21 cellular contexts compared by ENCODE assay signal in the genomic region with DNA sequence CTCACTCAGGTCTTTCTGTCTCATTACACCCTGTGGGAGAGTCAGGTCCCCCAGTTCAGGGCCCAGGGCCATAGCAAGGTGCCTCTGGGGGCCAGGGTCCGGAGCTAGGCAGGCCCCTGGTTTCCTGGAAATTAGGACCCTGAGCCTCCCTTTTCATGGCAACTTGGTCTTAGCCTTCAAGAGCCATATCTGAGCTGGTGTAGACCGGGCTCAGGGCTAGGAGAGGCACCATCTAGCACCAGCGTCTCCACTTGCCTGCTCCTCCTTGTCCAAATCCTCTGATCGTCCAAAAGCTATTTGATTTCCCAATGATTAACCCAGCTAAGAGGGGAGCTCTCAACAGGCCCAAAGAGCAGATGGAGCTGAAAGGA. TPM values are rescaled to one million over a fixed set of nuclear protein-coding genes. Genes with fewer than 3 reads are reported as not detected.
DNase-seq lines count a peak whose midpoint lies in the region; ATAC-seq, FAIRE-seq and TF ChIP-seq lines count a peak whose summit lies in the region.
"Had no signal": no experiment of that assay in that cellular context is flagged by ENCODE, and none has a peak within 500 bp of the region (broad histone marks: within the 10 kb centered on the region; RNA-seq: fewer than 3 reads in every experiment).

No MANE protein-coding gene starts in this region.

- H3K9ac ChIP-seq in DND-41 (ENCODE audit: low read depth, low read length) (no peak overlapping the region), astrocyte (ENCODE audit: low read length) (no peak overlapping the region), HepG2 (ENCODE audit: insufficient read depth, low read depth, low read length) (0 out of 2 replicates have a peak overlapping the region, but pooled peaks have one; percentile 8), trophoblast cell (ENCODE audit: low read length) (no peak overlapping the region)

- TF ChIP-seq CTCF in DND-41 (IDR thresholded peaks at IDR 0.05; ENCODE audit: borderline replicate concordance, extremely low read depth, low read length, poor library complexity, severe bottlenecking) (no peak), astrocyte (IDR thresholded peaks at IDR 0.05; ENCODE audit: insufficient read depth, low read depth, low read length) (no peak), HepG2 (CRISPR knock-in tag; IDR thresholded peaks at IDR 0.05) (no peak)

- TF ChIP-seq EP300 in HepG2 (IDR thresholded peaks at IDR 0.05; ENCODE audit: low read depth in 2 of 2, low read length in 2 of 2) (no peak), HepG2 (CRISPR knock-in tag; IDR thresholded peaks at IDR 0.05; ENCODE audit: borderline replicate concordance) (no peak)

- no peak for TF ChIP-seq RAD21 in HepG2 (CRISPR knock-in tag; IDR thresholded peaks at IDR 0.05)

- H3K4me2 ChIP-seq in DND-41 (ENCODE audit: insufficient read depth, low read length) (no peak overlapping the region), astrocyte (ENCODE audit: low read length) (no peak overlapping the region), HepG2 (ENCODE audit: low read depth, low read length) (0 out of 2 replicates have a peak overlapping the region, but pooled peaks have one; percentile 47), trophoblast cell (ENCODE audit: low read length) (peak overlapping the region; percentile 5)

- H2BK12ac ChIP-seq in trophoblast cell (ENCODE audit: low read length), result no peak overlapping the region

- peak overlapping the region; percentile 53 for H3K18ac ChIP-seq in trophoblast cell (ENCODE audit: low read length)

- H2AK5ac ChIP-seq in trophoblast cell (ENCODE audit: low read length), result no peak overlapping the region

- H4K8ac ChIP-seq in trophoblast cell (ENCODE audit: low read depth, low read length), result peak overlapping the region; percentile 17

- no TSS peak for BruUV-seq in HepG2 (replicated peaks; lab: Mats Ljungman, UMichigan)

- peaks cover 45% of the 10 kb centered on the region for H3K79me1 ChIP-seq in trophoblast cell (ENCODE audit: low read length)

- no peak for TF ChIP-seq POLR2A in HepG2 (IDR thresholded peaks at IDR 0.05; ENCODE audit: insufficient read depth in 1 of 2, low read depth in 2 of 2, low read length in 2 of 2)

- H4K91ac ChIP-seq in trophoblast cell (ENCODE audit: low read depth, low read length), result peak overlapping the region; percentile 2

- H4K20me1 ChIP-seq in DND-41 (ENCODE audit: insufficient read depth, low read length), result no peaks in the 10 kb centered on the region; the same call in 1 of the 2 replicates
- H4K20me1 ChIP-seq in astrocyte (ENCODE audit: insufficient read depth, low read length), result peaks cover 93% of the 10 kb centered on the region
- H4K20me1 ChIP-seq in HepG2 (ENCODE audit: insufficient read depth, low read length), result no peaks in the 10 kb centered on the region

- no peak for ATAC-seq in DND-41 (ENCODE audit: insufficient read depth, low read depth)
- ATAC-seq in HepG2, result no peak
- ATAC-seq: gastrocnemius medialis, left ventricle myocardium superior, T-cell had no signal

- peaks cover 68% of the 10 kb centered on the region for H3K4me1 Mint-ChIP-seq in astrocyte (ENCODE audit: low read depth, unreplicated experiment)

- H4K12ac ChIP-seq in trophoblast cell (ENCODE audit: low read depth, low read length), result no peak overlapping the region

- no peak overlapping the region for H3K23ac ChIP-seq in trophoblast cell (ENCODE audit: low read length)

- no peak overlapping the region for H3K14ac ChIP-seq in trophoblast cell (ENCODE audit: low read length)

- H3K27me3 Mint-ChIP-seq in astrocyte (ENCODE audit: low read depth, unreplicated experiment), result no peaks in the 10 kb centered on the region

- H3K4ac ChIP-seq in trophoblast cell (ENCODE audit: low read depth, low read length), result peak overlapping the region; percentile 41

- DNase-seq in DND-41, result no peak
- DNase-seq in astrocyte (ENCODE audit: low read depth), result no peak
- DNase-seq in HepG2 (ENCODE audit: low spot score), result no peak
- no peak for DNase-seq in trophoblast cell
- DNase-seq in cerebellum (ENCODE audit: low spot score), result no peak
- no peak for DNase-seq in NCI-H446 treated with DMSO at 0.1 percent for 48 hours (lab: John Stamatoyannopoulos, UW)
- no peak for DNase-seq in cerebellar nuclear complex (lab: John Stamatoyannopoulos, UW)
- no peak for DNase-seq in D341Med (ENCODE audit: low spot score)
- DNase-seq: activated CD4-positive, alpha-beta T cell treated with anti-CD3 and anti-CD28 coated beads, Interleukin-2, amount 50 U/mL, for 48 hours; effector memory CD4-positive, alpha-beta T cell; esophagus squamous epithelium; left ventricle myocardium superior; NCI-H2029; NCI-H226; SHP77; stimulated activated CD4-positive, alpha-beta T cell treated with anti-CD3 and anti-CD28 coated beads, Interleukin-2, amount 100 ng/mL, for 24 hours; T-cell; uterus had no signal

- H2BK120ac ChIP-seq in trophoblast cell (ENCODE audit: insufficient read depth, low read length, poor library complexity), result no peak overlapping the region

- FAIRE-seq in astrocyte (lab: Jason Lieb, UNC) (no peak), HepG2 (lab: Jason Lieb, UNC) (no peak)
- FAIRE-seq: islet of Langerhans had no signal

- 0 out of 2 replicates have a peak overlapping the region, but pooled peaks have one; percentile 30 for H3K27ac ChIP-seq in DND-41 (ENCODE audit: low read length)
- no peak overlapping the region for H3K27ac ChIP-seq in astrocyte (ENCODE audit: low read depth, low read length)
- H3K27ac ChIP-seq in HepG2 (ENCODE audit: extremely low read length, insufficient read depth, low read length), result no peak overlapping the region
- peak overlapping the region; percentile 52 for H3K27ac ChIP-seq in trophoblast cell (ENCODE audit: low read depth, low read length)
- H3K27ac ChIP-seq: esophagus squamous epithelium, gastrocnemius medialis, uterus had no signal

- peaks cover 11% of the 10 kb centered on the region for H3K36me3 ChIP-seq in DND-41 (ENCODE audit: insufficient read depth, low read length)
- peaks cover 5% of the 10 kb centered on the region for H3K36me3 ChIP-seq in astrocyte (ENCODE audit: insufficient read depth, low read length)
- H3K36me3 ChIP-seq in HepG2 (replicated peaks in 1 of 2; ENCODE audit: control insufficient read depth in 1 of 2, insufficient read depth in 2 of 2, low read length in 2 of 2), result no peaks in the 10 kb centered on the region
- peaks cover 87 to 90% of the 10 kb centered on the region in 2 experiments for H3K36me3 ChIP-seq in trophoblast cell (ENCODE audit: control insufficient read depth in 1 of 2, insufficient read depth in 2 of 2, low read length in 2 of 2)
- H3K36me3 ChIP-seq: gastrocnemius medialis, uterus had no signal

- POLR2A ChIA-PET in HepG2 (lab: Yijun Ruan, JAX), result no interaction called here

- H3K27me3 ChIP-seq in DND-41 (ENCODE audit: insufficient read depth, low read length, poor library complexity) (peaks cover 1% of the 10 kb centered on the region), astrocyte (ENCODE audit: insufficient read depth, low read length) (no peaks in the 10 kb centered on the region), HepG2 (ENCODE audit: control insufficient read depth in 1 of 2, insufficient read depth in 2 of 2, low read length in 2 of 2) (peaks cover 6 to 75% of the 10 kb centered on the region in 2 experiments; a peak in 4 of 5 replicates), trophoblast cell (ENCODE audit: insufficient read depth, low read length) (no peaks in the 10 kb centered on the region)
- H3K27me3 ChIP-seq: uterus had no signal

- H3K79me2 ChIP-seq in DND-41 (ENCODE audit: insufficient read depth, low read length) (no peaks in the 10 kb centered on the region), astrocyte (ENCODE audit: insufficient read depth, low read length) (peaks cover 26% of the 10 kb centered on the region), HepG2 (ENCODE audit: insufficient read depth, low read length) (no peaks in the 10 kb centered on the region), trophoblast cell (ENCODE audit: control insufficient read depth, insufficient read depth, low read length, poor library complexity) (peaks cover 38% of the 10 kb centered on the region)

- in situ Hi-C loops in HepG2 (cut with HindIII; ENCODE audit: extremely low pct_ligation_motif_present, low pct_unique_long_range_greater_than_20kb), result no loop called here

- H2AFZ ChIP-seq in DND-41 (ENCODE audit: low read depth, low read length) (no peak overlapping the region), astrocyte (ENCODE audit: low read depth, low read length) (no peak overlapping the region), HepG2 (ENCODE audit: low read length) (no peak overlapping the region), trophoblast cell (ENCODE audit: insufficient read depth, low read length, poor library complexity) (no peak overlapping the region)

- H3K4me3 ChIP-seq in DND-41 (ENCODE audit: low read depth in 1 of 2, low read length in 2 of 2) (no peak overlapping the region), astrocyte (ENCODE audit: insufficient read depth, low read depth, low read length) (no peak overlapping the region), HepG2 (replicated peaks in 1 of 3; ENCODE audit: insufficient read depth in 1 of 3, low read depth in 2 of 3, low read length in 3 of 3) (0 out of 6 replicates have a peak overlapping the region, but pooled peaks of 1 of the 3 experiments have one; percentile 7), trophoblast cell (ENCODE audit: low read depth, low read length) (no peak overlapping the region)
- H3K4me3 ChIP-seq: esophagus squamous epithelium, gastrocnemius medialis, uterus had no signal

- H3K4me1 ChIP-seq in DND-41 (ENCODE audit: insufficient read depth, low read length), result peaks cover 11% of the 10 kb centered on the region
- H3K4me1 ChIP-seq in astrocyte (ENCODE audit: insufficient read depth, low read length), result peaks cover 21% of the 10 kb centered on the region
- peaks cover 50% of the 10 kb centered on the region for H3K4me1 ChIP-seq in HepG2 (ENCODE audit: insufficient read depth, low read length)
- peaks cover 60 to 71% of the 10 kb centered on the region in 2 experiments for H3K4me1 ChIP-seq in trophoblast cell (ENCODE audit: control insufficient read depth in 1 of 2, insufficient read depth in 2 of 2, low read length in 2 of 2)
- H3K4me1 ChIP-seq: uterus had no signal

- peak overlapping the region; percentile 53 for H3K27ac Mint-ChIP-seq in astrocyte (ENCODE audit: unreplicated experiment)

- H3K9me3 ChIP-seq in DND-41 (ENCODE audit: insufficient read depth, low read length, severe bottlenecking) (no peaks in the 10 kb centered on the region), astrocyte (ENCODE audit: insufficient read depth, low read depth, low read length) (no peaks in the 10 kb centered on the region), HepG2 (ENCODE audit: low read length) (no peaks in the 10 kb centered on the region), trophoblast cell (ENCODE audit: insufficient read depth, low read depth, low read length) (peaks cover 2% of the 10 kb centered on the region)
- H3K9me3 ChIP-seq: esophagus squamous epithelium, gastrocnemius medialis, uterus had no signal

- intact Hi-C loops in HepG2 (cut with micrococcal nuclease; ENCODE audit: unreplicated experiment), result no loop called here

- CTCF ChIA-PET in HepG2 (lab: Yijun Ruan, JAX; ENCODE audit: low intra/inter-chr PET ratio, low total read pairs), result no interaction called here

- no peak overlapping the region for H3K4me3 Mint-ChIP-seq in astrocyte (ENCODE audit: unreplicated experiment)
- H3K4me3 Mint-ChIP-seq: CD14-positive monocyte, T-cell had no signal

- WGBS in HepG2 (ENCODE audit: low lambda C conversion rate), result 35% methylated on average over 4 of the region's 4 CpGs
- no CpG with 5 or more reads among the region's 4 CpGs for WGBS in trophoblast cell (ENCODE audit: extremely low coverage, insufficient coverage, insufficient read length)

- no peaks in the 10 kb centered on the region for H3K9me3 Mint-ChIP-seq in astrocyte (ENCODE audit: unreplicated experiment)
- H3K9me3 Mint-ChIP-seq: T-cell had no signal

- H3K36me3 Mint-ChIP-seq in astrocyte (ENCODE audit: low read depth, unreplicated experiment), result peaks cover 26% of the 10 kb centered on the region
- H3K36me3 Mint-ChIP-seq: CD14-positive monocyte, T-cell had no signal

- peak overlapping the region; percentile 35 for H2BK5ac ChIP-seq in trophoblast cell (ENCODE audit: low read depth, low read length, poor library complexity)

RNA-seq across cellular contexts. Expression of gene MDFI, which starts 5.6 kb away (rescaled TPM):
- total RNA-seq in astrocyte (144 and 167 TPM in 2 replicates), HepG2 (2016; rRNA removed; fragmentation: Illumina TruSeq; extraction: Trizol) (not detected in 2 replicates), cerebellum (51.2 TPM)
- not detected in 2 replicates for total RNA-seq in HepG2 (2016; cell fraction: cytosol; rRNA removed; fragmentation: Illumina TruSeq; extraction: Trizol; ENCODE audit: low read depth)
- total RNA-seq in HepG2 (2016; cell fraction: insoluble cytoplasmic fraction; rRNA removed; fragmentation: Illumina TruSeq; extraction: Trizol), result not detected in 2 replicates
- not detected in 2 replicates for total RNA-seq in HepG2 (2016; cell fraction: membrane; rRNA removed; fragmentation: Illumina TruSeq; extraction: Trizol)
- not detected in 2 replicates for total RNA-seq in HepG2 (2016; cell fraction: nucleus; rRNA removed; fragmentation: Illumina TruSeq; extraction: Trizol)
- polyA plus RNA-seq in HepG2 (2011; rRNA removed), result 0.28 and 0.30 TPM in 2 replicates
- 0.38 and 0.42 TPM in 2 replicates for polyA plus RNA-seq in HepG2 (2011; cell fraction: cytosol; rRNA removed)
- polyA plus RNA-seq in HepG2 (2011; cell fraction: nucleus; rRNA removed), result 0.23 and 0.29 TPM in 2 replicates
- 0.19 TPM in 1 of 2 replicates, not detected in the other for polyA plus RNA-seq in HepG2 (2012)
- 0.57 TPM in 1 of 2 replicates, not detected in the other for polyA plus RNA-seq in HepG2 (2016; cell fraction: cytosol; fragmentation: Illumina TruSeq; extraction: Trizol; ENCODE audit: low read depth)
- polyA plus RNA-seq in HepG2 (2016; cell fraction: insoluble cytoplasmic fraction; fragmentation: Illumina TruSeq; extraction: Trizol; ENCODE audit: low read depth), result not detected in 2 replicates
- polyA plus RNA-seq in HepG2 (2016; cell fraction: membrane; fragmentation: Illumina TruSeq; extraction: Trizol; ENCODE audit: low read depth), result not detected in 2 replicates
- polyA plus RNA-seq in HepG2 (2016; cell fraction: nucleus; fragmentation: Illumina TruSeq; extraction: Trizol; ENCODE audit: insufficient read depth, low read depth), result not detected in 2 replicates
- polyA minus RNA-seq in HepG2 (2011; rRNA and poly(A)+ RNA removed; ENCODE audit: low replicate concordance), result 0.18 TPM in 1 of 2 replicates, not detected in the other
- not detected in 2 replicates for polyA minus RNA-seq in HepG2 (2011; cell fraction: cytosol; rRNA and poly(A)+ RNA removed)
- polyA minus RNA-seq in HepG2 (2011; cell fraction: nucleus; rRNA and poly(A)+ RNA removed), result not detected in 2 replicates
- 206 and 208 TPM in 2 replicates for polyA plus RNA-seq in trophoblast cell (2013)
- total RNA-seq: T-cell had no signal
- polyA plus RNA-seq: CD14-positive monocyte had no signal

Comparison
In these comparisons a context has a peak if more than half of its experiments do, and no peak if none do; other contexts are left out.
1. H3K27ac ChIP-seq: peak in DND-41 (single experiment) and trophoblast cell (single experiment); none in astrocyte (single experiment) and HepG2 (single experiment).
2. H3K4me2 ChIP-seq: peak in HepG2 (single experiment) and trophoblast cell (single experiment); none in DND-41 (single experiment) and astrocyte (single experiment).
3. RNA of gene MDFI, which starts 5.6 kb away (total RNA-seq): 144 to 167 TPM in astrocyte and 51.2 TPM in cerebellum (single experiment); not detected in HepG2; every median in the first group is over 10 times any median in the second.